20 cellular contexts compared by ENCODE assay signal in genomic region chr14:21081521-21082184, GRCh38. TPM values are rescaled to one million over a fixed set of nuclear protein-coding genes. Genes with fewer than 3 reads are reported as not detected.
DNase-seq lines count a peak whose midpoint lies in the region; ATAC-seq, FAIRE-seq and TF ChIP-seq lines count a peak whose summit lies in the region.
"Had no signal": no experiment of that assay in that cellular context is flagged by ENCODE, and none has a peak within 500 bp of the region (broad histone marks: within the 10 kb centered on the region; RNA-seq: fewer than 3 reads in every experiment).

No MANE protein-coding gene starts in this region.

- intact Hi-C loops in HepG2 (cut with micrococcal nuclease; ENCODE audit: unreplicated experiment), result no loop called here
- intact Hi-C loops in right lobe of liver (cut with DNase I), result no loop called here

- H3K4me2 ChIP-seq in HepG2 (ENCODE audit: low read depth, low read length), result no peak overlapping the region
- H3K4me2 ChIP-seq: BLaER1 treated with 17β-estradiol and CSF1 and Interleukin-3, amounts not matched to agents 10 nM and 100 nM had no signal

- TF ChIP-seq EP300 in HepG2 (IDR thresholded peaks at IDR 0.05; ENCODE audit: low read depth in 2 of 2, low read length in 2 of 2) (no peak), HepG2 (CRISPR knock-in tag; IDR thresholded peaks at IDR 0.05; ENCODE audit: borderline replicate concordance) (no peak)

- H3K9me3 ChIP-seq in HepG2 (ENCODE audit: low read length) (no peaks in the 10 kb centered on the region), right lobe of liver (no peaks in the 10 kb centered on the region), HEK293 (ENCODE audit: control insufficient read depth, insufficient read depth, low read depth, low read length) (no peaks in the 10 kb centered on the region)
- H3K9me3 ChIP-seq: BLaER1 treated with 17β-estradiol and CSF1 and Interleukin-3, amounts not matched to agents 10 nM and 100 nM had no signal

- H3K4me1 ChIP-seq in HepG2 (ENCODE audit: insufficient read depth, low read length) (peaks cover 22% of the 10 kb centered on the region), right lobe of liver (peaks cover 0 to 25% (median 11%) of the 10 kb centered on the region in 4 donors), HEK293 (ENCODE audit: control insufficient read depth, insufficient read depth, low read length) (no peaks in the 10 kb centered on the region)

- H3K4me3 ChIP-seq in HepG2 (replicated peaks in 1 of 3; ENCODE audit: insufficient read depth in 1 of 3, low read depth in 2 of 3, low read length in 3 of 3) (no peak overlapping the region), right lobe of liver (no peak overlapping the region), HEK293 (ENCODE audit: low read depth, low read length) (no peak overlapping the region)
- H3K4me3 ChIP-seq: BLaER1 treated with 17β-estradiol and CSF1 and Interleukin-3, amounts not matched to agents 10 nM and 100 nM; GM12878 had no signal

- ATAC-seq in HepG2, result peak; percentile 6
- no peak for ATAC-seq in right lobe of liver
- ATAC-seq: GM12878 had no signal

- in situ Hi-C loops in HepG2 (cut with HindIII; ENCODE audit: extremely low pct_ligation_motif_present, low pct_unique_long_range_greater_than_20kb), result no loop called here

- TF ChIP-seq POLR2A in HepG2 (IDR thresholded peaks at IDR 0.05; ENCODE audit: insufficient read depth in 1 of 2, low read depth in 2 of 2, low read length in 2 of 2), result peak in 1 of 2 experiments; percentile 7; a peak in 1 of 4 replicates
- no peak for TF ChIP-seq POLR2A in right lobe of liver (IDR thresholded peaks at IDR 0.05)

- DNase-seq in HepG2 (ENCODE audit: low spot score), result no peak
- no peak for DNase-seq in right lobe of liver
- no peak for DNase-seq in neural crest cell (ENCODE audit: low read depth, low spot score)
- DNase-seq in middle frontal gyrus (ENCODE audit: extremely low spot score, low spot score), result no peak
- no peak for DNase-seq in OCI-M2 (lab: John Stamatoyannopoulos, UW; ENCODE audit: unreplicated experiment)
- DNase-seq in NCI-H2081 (lab: John Stamatoyannopoulos, UW), result no peak
- DNase-seq: ACHN; Calu3; CD4-positive, alpha-beta T cell; DMS 273 treated with DMSO at 0.1 percent for 48 hours; HCEC 1CT had no signal

- H3K9ac ChIP-seq in HepG2 (ENCODE audit: insufficient read depth, low read depth, low read length), result no peak overlapping the region

- no peaks in the 10 kb centered on the region for H3K9me3 Mint-ChIP-seq in neural crest cell
- H3K9me3 Mint-ChIP-seq: CD4-positive, alpha-beta T cell had no signal

- no peak overlapping the region for H3K27ac Mint-ChIP-seq in neural crest cell (ENCODE audit: unreplicated experiment)
- H3K27ac Mint-ChIP-seq: CD4-positive, alpha-beta T cell had no signal

- H3K36me3 Mint-ChIP-seq in neural crest cell (ENCODE audit: low read depth), result peaks cover 27% of the 10 kb centered on the region

- H3K27ac ChIP-seq in HepG2 (ENCODE audit: extremely low read length, insufficient read depth, low read length), result no peak overlapping the region
- H3K27ac ChIP-seq in right lobe of liver, result no peak overlapping the region
- no peak overlapping the region for H3K27ac ChIP-seq in HEK293 (ENCODE audit: extremely low read depth, low read depth, low read length)
- H3K27ac ChIP-seq: HL-60 had no signal

- H3K36me3 ChIP-seq in HepG2 (replicated peaks in 1 of 2; ENCODE audit: control insufficient read depth in 1 of 2, insufficient read depth in 2 of 2, low read length in 2 of 2), result peaks cover 49 to 84% of the 10 kb centered on the region in 2 experiments
- H3K36me3 ChIP-seq in right lobe of liver, result peaks cover 0 to 63% (median 28%) of the 10 kb centered on the region in 4 donors
- peaks cover 0 to 91% of the 10 kb centered on the region in 2 experiments; a peak in 2 of 3 replicates for H3K36me3 ChIP-seq in HEK293 (ENCODE audit: control insufficient read depth in 2 of 2, insufficient read depth in 1 of 2, low read length in 2 of 2)

- no peaks in the 10 kb centered on the region for H4K20me1 ChIP-seq in HepG2 (ENCODE audit: insufficient read depth, low read length)

- FAIRE-seq in HepG2 (lab: Jason Lieb, UNC), result no peak
- FAIRE-seq: GM12878, GM19239, H1 had no signal

- CTCF ChIA-PET in HepG2 (lab: Yijun Ruan, JAX; ENCODE audit: low intra/inter-chr PET ratio, low total read pairs), result no interaction called here
- CTCF ChIA-PET in HEK293 (lab: Yijun Ruan, JAX), result interaction anchor here (2.1 kb wide), 1 partner anchor 11 kb away, joined by 15 read pairs; no protein-coding TSS in a partner anchor

- no peak overlapping the region for H2AFZ ChIP-seq in HepG2 (ENCODE audit: low read length)

- H3K4me1 Mint-ChIP-seq in neural crest cell, result peaks cover 9% of the 10 kb centered on the region

- no peak for TF ChIP-seq CTCF in HepG2 (CRISPR knock-in tag; IDR thresholded peaks at IDR 0.05)
- no peak for TF ChIP-seq CTCF in right lobe of liver (IDR thresholded peaks at IDR 0.05)
- no peak for TF ChIP-seq CTCF in HEK293 (tag by site-specific recombination; IDR thresholded peaks at IDR 0.05)
- no peak for TF ChIP-seq CTCF in neural crest cell (conservative IDR thresholded peaks at IDR 0.05)

- peak overlapping the region; percentile 65 for H3K4me3 Mint-ChIP-seq in neural crest cell
- H3K4me3 Mint-ChIP-seq: CD4-positive, alpha-beta T cell had no signal

- no peaks in the 10 kb centered on the region for H3K79me2 ChIP-seq in HepG2 (ENCODE audit: insufficient read depth, low read length)

- peaks cover 6% of the 10 kb centered on the region for H3K27me3 Mint-ChIP-seq in neural crest cell (ENCODE audit: low read depth)

- no TSS peak for BruUV-seq in HepG2 (replicated peaks; lab: Mats Ljungman, UMichigan)

- no peak for TF ChIP-seq RAD21 in HepG2 (CRISPR knock-in tag; IDR thresholded peaks at IDR 0.05)

- H3K27me3 ChIP-seq in HepG2 (ENCODE audit: control insufficient read depth in 1 of 2, insufficient read depth in 2 of 2, low read length in 2 of 2) (no peaks in the 10 kb centered on the region), right lobe of liver (no peaks in the 10 kb centered on the region)
- H3K27me3 ChIP-seq: BLaER1 treated with 17β-estradiol and CSF1 and Interleukin-3, amounts not matched to agents 10 nM and 100 nM had no signal

- 90% methylated on average over 19 of the region's 31 CpGs for WGBS in HepG2 (ENCODE audit: low lambda C conversion rate)
- WGBS in right lobe of liver (ENCODE audit: insufficient coverage, low coverage, low lambda C conversion rate, missing lambda C conversion rate), result 87% methylated on average over 3 of the region's 31 CpGs

- POLR2A ChIA-PET in HepG2 (lab: Yijun Ruan, JAX), result interaction anchor here (1.1 to 4.2 kb wide), 4 partner anchors 11 to 67 kb away, joined by 4 to 47 read pairs (median 10); partner anchors contain the start of genes ARHGEF40 and ZNF219
- POLR2A ChIA-PET in HEK293 (lab: Yijun Ruan, JAX), result interaction anchor here (9.9 kb wide), 1 partner anchor 10 kb away, joined by 71 read pairs; the partner anchor contains the start of gene ARHGEF40

RNA-seq across cellular contexts. Expression of gene ARHGEF40, which starts 11.5 kb away (rescaled TPM):
- 18.5 and 28.1 TPM in 2 replicates for total RNA-seq in HepG2 (2016; rRNA removed; fragmentation: Illumina TruSeq; extraction: Trizol)
- total RNA-seq in HepG2 (2016; cell fraction: cytosol; rRNA removed; fragmentation: Illumina TruSeq; extraction: Trizol; ENCODE audit: low read depth), result 5.0 and 7.1 TPM in 2 replicates
- total RNA-seq in HepG2 (2016; cell fraction: insoluble cytoplasmic fraction; rRNA removed; fragmentation: Illumina TruSeq; extraction: Trizol), result 15.0 and 26.8 TPM in 2 replicates
- 8.4 and 8.6 TPM in 2 replicates for total RNA-seq in HepG2 (2016; cell fraction: membrane; rRNA removed; fragmentation: Illumina TruSeq; extraction: Trizol)
- 32.3 and 36.7 TPM in 2 replicates for total RNA-seq in HepG2 (2016; cell fraction: nucleus; rRNA removed; fragmentation: Illumina TruSeq; extraction: Trizol)
- 78.1 and 97.1 TPM in 2 replicates for polyA plus RNA-seq in HepG2 (2011; rRNA removed)
- 47.9 and 68.0 TPM in 2 replicates for polyA plus RNA-seq in HepG2 (2011; cell fraction: cytosol; rRNA removed)
- polyA plus RNA-seq in HepG2 (2011; cell fraction: nucleus; rRNA removed), result 243 and 248 TPM in 2 replicates
- 34.1 and 49.5 TPM in 2 replicates for polyA plus RNA-seq in HepG2 (2012)
- 2.9 and 3.7 TPM in 2 replicates for polyA plus RNA-seq in HepG2 (2016; cell fraction: cytosol; fragmentation: Illumina TruSeq; extraction: Trizol; ENCODE audit: low read depth)
- 13.8 and 18.7 TPM in 2 replicates for polyA plus RNA-seq in HepG2 (2016; cell fraction: insoluble cytoplasmic fraction; fragmentation: Illumina TruSeq; extraction: Trizol; ENCODE audit: low read depth)
- 5.9 and 7.3 TPM in 2 replicates for polyA plus RNA-seq in HepG2 (2016; cell fraction: membrane; fragmentation: Illumina TruSeq; extraction: Trizol; ENCODE audit: low read depth)
- polyA plus RNA-seq in HepG2 (2016; cell fraction: nucleus; fragmentation: Illumina TruSeq; extraction: Trizol; ENCODE audit: insufficient read depth, low read depth), result 69.4 and 77.3 TPM in 2 replicates
- polyA minus RNA-seq in HepG2 (2011; rRNA and poly(A)+ RNA removed; ENCODE audit: low replicate concordance), result 29.6 and 155 TPM in 2 replicates
- polyA minus RNA-seq in HepG2 (2011; cell fraction: cytosol; rRNA and poly(A)+ RNA removed), result 32.6 and 33.5 TPM in 2 replicates
- 71.0 and 71.2 TPM in 2 replicates for polyA minus RNA-seq in HepG2 (2011; cell fraction: nucleus; rRNA and poly(A)+ RNA removed)
- 10 to 100 TPM; 17.1 to 35.8 (median 25.1) TPM for total RNA-seq in right lobe of liver
- 72.7 and 73.8 TPM in 2 replicates for total RNA-seq in neural crest cell

RNA-seq across cellular contexts. Expression of gene ZNF219, which starts 16.8 kb away (rescaled TPM):
- total RNA-seq in HepG2 (2016; rRNA removed; fragmentation: Illumina TruSeq; extraction: Trizol) (21.0 and 36.6 TPM in 2 replicates), right lobe of liver (10 to 100 TPM in 2 of 6 experiments, 1 to 10 TPM in 4; 6.9 to 20.6 (median 9.3) TPM), neural crest cell (141 and 143 TPM in 2 replicates)
- total RNA-seq in HepG2 (2016; cell fraction: cytosol; rRNA removed; fragmentation: Illumina TruSeq; extraction: Trizol; ENCODE audit: low read depth), result 20.7 and 21.8 TPM in 2 replicates
- 19.3 and 35.8 TPM in 2 replicates for total RNA-seq in HepG2 (2016; cell fraction: insoluble cytoplasmic fraction; rRNA removed; fragmentation: Illumina TruSeq; extraction: Trizol)
- total RNA-seq in HepG2 (2016; cell fraction: membrane; rRNA removed; fragmentation: Illumina TruSeq; extraction: Trizol), result 53.1 and 55.3 TPM in 2 replicates
- total RNA-seq in HepG2 (2016; cell fraction: nucleus; rRNA removed; fragmentation: Illumina TruSeq; extraction: Trizol), result 26.4 and 33.6 TPM in 2 replicates
- polyA plus RNA-seq in HepG2 (2011; rRNA removed), result 34.5 and 42.2 TPM in 2 replicates
- polyA plus RNA-seq in HepG2 (2011; cell fraction: cytosol; rRNA removed), result 26.6 and 62.4 TPM in 2 replicates
- polyA plus RNA-seq in HepG2 (2011; cell fraction: nucleus; rRNA removed), result 171 and 203 TPM in 2 replicates
- polyA plus RNA-seq in HepG2 (2012), result 21.1 and 23.1 TPM in 2 replicates
- polyA plus RNA-seq in HepG2 (2016; cell fraction: cytosol; fragmentation: Illumina TruSeq; extraction: Trizol; ENCODE audit: low read depth), result 37.9 and 42.6 TPM in 2 replicates
- 34.5 and 39.2 TPM in 2 replicates for polyA plus RNA-seq in HepG2 (2016; cell fraction: insoluble cytoplasmic fraction; fragmentation: Illumina TruSeq; extraction: Trizol; ENCODE audit: low read depth)
- polyA plus RNA-seq in HepG2 (2016; cell fraction: membrane; fragmentation: Illumina TruSeq; extraction: Trizol; ENCODE audit: low read depth), result 72.9 and 82.3 TPM in 2 replicates
- polyA plus RNA-seq in HepG2 (2016; cell fraction: nucleus; fragmentation: Illumina TruSeq; extraction: Trizol; ENCODE audit: insufficient read depth, low read depth), result 76.4 and 80.2 TPM in 2 replicates
- polyA minus RNA-seq in HepG2 (2011; rRNA and poly(A)+ RNA removed; ENCODE audit: low replicate concordance), result 41.2 and 86.7 TPM in 2 replicates
- 20.3 and 21.8 TPM in 2 replicates for polyA minus RNA-seq in HepG2 (2011; cell fraction: cytosol; rRNA and poly(A)+ RNA removed)
- 61.3 and 63.0 TPM in 2 replicates for polyA minus RNA-seq in HepG2 (2011; cell fraction: nucleus; rRNA and poly(A)+ RNA removed)

RNA-seq across cellular contexts. Expression of gene TMEM253, which starts 19.2 kb away (rescaled TPM):
- 0.29 TPM in 1 of 2 replicates, not detected in the other for total RNA-seq in HepG2 (2016; rRNA removed; fragmentation: Illumina TruSeq; extraction: Trizol)
- total RNA-seq in HepG2 (2016; cell fraction: cytosol; rRNA removed; fragmentation: Illumina TruSeq; extraction: Trizol; ENCODE audit: low read depth), result 0.20 TPM in 1 of 2 replicates, not detected in the other
- 0.16 and 0.17 TPM in 2 replicates for total RNA-seq in HepG2 (2016; cell fraction: insoluble cytoplasmic fraction; rRNA removed; fragmentation: Illumina TruSeq; extraction: Trizol)
- 0.21 and 0.25 TPM in 2 replicates for total RNA-seq in HepG2 (2016; cell fraction: membrane; rRNA removed; fragmentation: Illumina TruSeq; extraction: Trizol)
- total RNA-seq in HepG2 (2016; cell fraction: nucleus; rRNA removed; fragmentation: Illumina TruSeq; extraction: Trizol), result 0.60 and 0.68 TPM in 2 replicates
- polyA plus RNA-seq in HepG2 (2011; rRNA removed), result 0.45 and 0.65 TPM in 2 replicates
- polyA plus RNA-seq in HepG2 (2011; cell fraction: cytosol; rRNA removed), result 0.19 and 0.23 TPM in 2 replicates
- 1.1 and 2.0 TPM in 2 replicates for polyA plus RNA-seq in HepG2 (2011; cell fraction: nucleus; rRNA removed)
- 0.66 and 0.69 TPM in 2 replicates for polyA plus RNA-seq in HepG2 (2012)
- 0.52 and 0.61 TPM in 2 replicates for polyA plus RNA-seq in HepG2 (2016; cell fraction: cytosol; fragmentation: Illumina TruSeq; extraction: Trizol; ENCODE audit: low read depth)
- polyA plus RNA-seq in HepG2 (2016; cell fraction: insoluble cytoplasmic fraction; fragmentation: Illumina TruSeq; extraction: Trizol; ENCODE audit: low read depth), result 0.40 and 0.95 TPM in 2 replicates
- 0.92 and 1.2 TPM in 2 replicates for polyA plus RNA-seq in HepG2 (2016; cell fraction: membrane; fragmentation: Illumina TruSeq; extraction: Trizol; ENCODE audit: low read depth)
- 0.88 and 0.92 TPM in 2 replicates for polyA plus RNA-seq in HepG2 (2016; cell fraction: nucleus; fragmentation: Illumina TruSeq; extraction: Trizol; ENCODE audit: insufficient read depth, low read depth)
- polyA minus RNA-seq in HepG2 (2011; rRNA and poly(A)+ RNA removed; ENCODE audit: low replicate concordance), result 1.0 and 3.5 TPM in 2 replicates
- not detected in 2 replicates for polyA minus RNA-seq in HepG2 (2011; cell fraction: cytosol; rRNA and poly(A)+ RNA removed)
- 1.3 TPM in 1 of 2 replicates, not detected in the other for polyA minus RNA-seq in HepG2 (2011; cell fraction: nucleus; rRNA and poly(A)+ RNA removed)
- 1 to 10 TPM in 1 of 6 experiments, under 1 TPM in 3, not detected in 2; 0.20 to 1.2 (median 0.38) TPM for total RNA-seq in right lobe of liver
- 1.6 TPM in 2 replicates for total RNA-seq in neural crest cell
- total RNA-seq: A172; CD4-positive, alpha-beta T cell; Daoy; G401; GM12878 had no signal

RNA-seq across cellular contexts. Expression of gene RNASE8, which starts 24.0 kb away (rescaled TPM):
- not detected in 2 replicates for total RNA-seq in HepG2 (2016; rRNA removed; fragmentation: Illumina TruSeq; extraction: Trizol)
- not detected in 2 replicates for total RNA-seq in HepG2 (2016; cell fraction: cytosol; rRNA removed; fragmentation: Illumina TruSeq; extraction: Trizol; ENCODE audit: low read depth)
- not detected in 2 replicates for total RNA-seq in HepG2 (2016; cell fraction: insoluble cytoplasmic fraction; rRNA removed; fragmentation: Illumina TruSeq; extraction: Trizol)
- total RNA-seq in HepG2 (2016; cell fraction: membrane; rRNA removed; fragmentation: Illumina TruSeq; extraction: Trizol), result not detected in 2 replicates
- not detected in 2 replicates for total RNA-seq in HepG2 (2016; cell fraction: nucleus; rRNA removed; fragmentation: Illumina TruSeq; extraction: Trizol)
- not detected in 2 replicates for polyA plus RNA-seq in HepG2 (2011; rRNA removed)
- polyA plus RNA-seq in HepG2 (2011; cell fraction: cytosol; rRNA removed), result not detected in 2 replicates
- polyA plus RNA-seq in HepG2 (2011; cell fraction: nucleus; rRNA removed), result not detected in 2 replicates
- not detected in 2 replicates for polyA plus RNA-seq in HepG2 (2012)
- polyA plus RNA-seq in HepG2 (2016; cell fraction: cytosol; fragmentation: Illumina TruSeq; extraction: Trizol; ENCODE audit: low read depth), result not detected in 2 replicates
- not detected in 2 replicates for polyA plus RNA-seq in HepG2 (2016; cell fraction: insoluble cytoplasmic fraction; fragmentation: Illumina TruSeq; extraction: Trizol; ENCODE audit: low read depth)
- not detected in 2 replicates for polyA plus RNA-seq in HepG2 (2016; cell fraction: membrane; fragmentation: Illumina TruSeq; extraction: Trizol; ENCODE audit: low read depth)
- polyA plus RNA-seq in HepG2 (2016; cell fraction: nucleus; fragmentation: Illumina TruSeq; extraction: Trizol; ENCODE audit: insufficient read depth, low read depth), result not detected in 2 replicates
- not detected in 2 replicates for polyA minus RNA-seq in HepG2 (2011; rRNA and poly(A)+ RNA removed; ENCODE audit: low replicate concordance)
- polyA minus RNA-seq in HepG2 (2011; cell fraction: cytosol; rRNA and poly(A)+ RNA removed), result not detected in 2 replicates
- polyA minus RNA-seq in HepG2 (2011; cell fraction: nucleus; rRNA and poly(A)+ RNA removed), result not detected in 2 replicates
- not detected for total RNA-seq in right lobe of liver
- total RNA-seq in neural crest cell, result not detected in 2 replicates
- total RNA-seq: A172; Calu3; CD4-positive, alpha-beta T cell; Daoy; G401; GM12878; H1 had no signal
- polyA plus RNA-seq: GM12878, H1 had no signal

RNA-seq across cellular contexts. Expression of gene RNASE7, which starts 39.5 kb away (rescaled TPM):
- total RNA-seq in HepG2 (2016; rRNA removed; fragmentation: Illumina TruSeq; extraction: Trizol) (not detected in 2 replicates), right lobe of liver (under 1 TPM in 3 of 6 experiments, not detected in 3; 0.18 to 0.31 (median 0.22) TPM), neural crest cell (not detected in 2 replicates)
- not detected in 2 replicates for total RNA-seq in HepG2 (2016; cell fraction: cytosol; rRNA removed; fragmentation: Illumina TruSeq; extraction: Trizol; ENCODE audit: low read depth)
- total RNA-seq in HepG2 (2016; cell fraction: insoluble cytoplasmic fraction; rRNA removed; fragmentation: Illumina TruSeq; extraction: Trizol), result not detected in 2 replicates
- total RNA-seq in HepG2 (2016; cell fraction: membrane; rRNA removed; fragmentation: Illumina TruSeq; extraction: Trizol), result not detected in 2 replicates
- total RNA-seq in HepG2 (2016; cell fraction: nucleus; rRNA removed; fragmentation: Illumina TruSeq; extraction: Trizol), result not detected in 2 replicates
- 0.04 and 0.17 TPM in 2 replicates for polyA plus RNA-seq in HepG2 (2011; rRNA removed)
- 0.04 and 0.06 TPM in 2 replicates for polyA plus RNA-seq in HepG2 (2011; cell fraction: cytosol; rRNA removed)
- 0.23 and 0.42 TPM in 2 replicates for polyA plus RNA-seq in HepG2 (2011; cell fraction: nucleus; rRNA removed)
- 0.41 and 1.6 TPM in 2 replicates for polyA plus RNA-seq in HepG2 (2012)
- polyA plus RNA-seq in HepG2 (2016; cell fraction: cytosol; fragmentation: Illumina TruSeq; extraction: Trizol; ENCODE audit: low read depth), result not detected in 2 replicates
- polyA plus RNA-seq in HepG2 (2016; cell fraction: insoluble cytoplasmic fraction; fragmentation: Illumina TruSeq; extraction: Trizol; ENCODE audit: low read depth), result not detected in 2 replicates
- not detected in 2 replicates for polyA plus RNA-seq in HepG2 (2016; cell fraction: membrane; fragmentation: Illumina TruSeq; extraction: Trizol; ENCODE audit: low read depth)
- not detected in 2 replicates for polyA plus RNA-seq in HepG2 (2016; cell fraction: nucleus; fragmentation: Illumina TruSeq; extraction: Trizol; ENCODE audit: insufficient read depth, low read depth)
- not detected in 2 replicates for polyA minus RNA-seq in HepG2 (2011; rRNA and poly(A)+ RNA removed; ENCODE audit: low replicate concordance)
- not detected in 2 replicates for polyA minus RNA-seq in HepG2 (2011; cell fraction: cytosol; rRNA and poly(A)+ RNA removed)
- not detected in 2 replicates for polyA minus RNA-seq in HepG2 (2011; cell fraction: nucleus; rRNA and poly(A)+ RNA removed)
- total RNA-seq: A172; Calu3; CD4-positive, alpha-beta T cell; Daoy; G401; GM12878; H1 had no signal
- polyA plus RNA-seq: GM12878, H1 had no signal
